Comparison of ENCODE assay signal across 22 cellular contexts in genomic region chr12:130710001-130710732, GRCh38. TPM values are rescaled to one million over a fixed set of nuclear protein-coding genes. Genes with fewer than 3 reads are reported as not detected.
"Had no signal": no experiment of that assay in that cellular context is flagged by ENCODE, and none has a peak within 500 bp of the region (broad histone marks: within the 10 kb centered on the region; RNA-seq: fewer than 3 reads in every experiment).

No MANE protein-coding gene starts in this region.

- H3K36me3 ChIP-seq: adrenal gland, prostate gland, right atrium auricular region, transverse colon, vagina had no signal

- H3K9me3 ChIP-seq: adrenal gland, prostate gland, right atrium auricular region, transverse colon, vagina had no signal

- DNase-seq: activated CD4-positive, alpha-beta T cell treated with anti-CD3 and anti-CD28 coated beads, Interleukin-2, amount 10 ng/mL, durations not matched to agents 7 days and 5 days; activated gamma-delta T cell treated with Interleukin-2 at 50 U/mL for 16 hours; activated T-cell treated with anti-CD3 and anti-CD28 coated beads, Interleukin-2, amount 50 U/mL, for 72 hours; dermis blood vessel endothelial cell; effector memory CD8-positive, alpha-beta T cell; foreskin melanocyte; hypothalamus; midbrain; stimulated activated CD4-positive, alpha-beta T cell treated with anti-CD3 and anti-CD28 coated beads, Interleukin-12 subunit alpha, Interleukin-12 subunit beta, amount 100 ng/mL, for 4 hours; stimulated activated naive CD8-positive, alpha-beta T cell treated with anti-CD3 and anti-CD28 coated beads, Interleukin-15, Interleukin-2, amounts not matched to agents 100 U/mL and 50 U/mL, for 24 hours; T-helper 1 cell; T-helper 9 cell; transverse colon had no signal

- H3K4me1 ChIP-seq: prostate gland had no signal

- H3K4me3 ChIP-seq: adrenal gland, lung, prostate gland, right atrium auricular region, transverse colon, vagina had no signal

- H3K27ac ChIP-seq: adrenal gland, epithelial cell of prostate, prostate gland, right atrium auricular region, transverse colon, vagina had no signal

- H3K27me3 ChIP-seq: vagina had no signal

RNA-seq across cellular contexts. Expression of gene RIMBP2, which starts 5.9 kb away (rescaled TPM):
- total RNA-seq: activated CD4-positive, alpha-beta T cell treated with anti-CD3 and anti-CD28 coated beads, Interleukin-2, amount 10 ng/mL, durations not matched to agents 7 days and 5 days; activated naive CD4-positive, alpha-beta T cell treated with anti-CD3 and anti-CD28 coated beads, Interleukin-2, amount 50 U/mL, for 72 hours; bronchial epithelial cell; dermis blood vessel endothelial cell; left lobe of liver had no signal
